In the genomic region with DNA sequence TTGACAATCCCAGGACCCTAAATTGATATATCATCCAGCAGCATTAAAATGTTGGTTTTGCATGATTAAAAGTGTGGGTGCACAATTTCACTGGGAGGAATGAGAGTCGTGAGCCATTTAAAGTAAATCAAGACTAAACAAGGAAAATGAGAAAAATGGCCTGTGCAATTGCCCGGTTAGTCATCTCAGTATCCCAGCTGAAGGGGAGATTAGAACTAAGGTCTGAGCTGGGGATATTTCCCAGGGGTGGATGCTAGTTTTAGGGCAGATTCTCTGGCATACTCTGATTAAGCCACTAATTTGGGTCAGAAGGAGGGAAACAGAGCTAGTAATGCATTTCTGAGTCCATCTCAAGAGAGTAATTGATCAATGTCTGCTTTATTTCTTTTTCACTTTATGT, we compare ENCODE assay signal across 16 cellular contexts.
DNase-seq lines count a peak whose midpoint lies in the region; ATAC-seq and TF ChIP-seq lines count a peak whose summit lies in the region.
"Had no signal": no experiment of that assay in that cellular context is flagged by ENCODE, and none has a peak within 500 bp of the region (broad histone marks: within the 10 kb centered on the region; RNA-seq: fewer than 3 reads in every experiment).

No MANE protein-coding gene starts in this region.

- H3K27me3 ChIP-seq in IMR-90 (ENCODE audit: control insufficient read depth, insufficient read depth, low read length) (no peaks in the 10 kb centered on the region), brain microvascular endothelial cell (replicated peaks) (no peaks in the 10 kb centered on the region), mesenchymal stem cell (ENCODE audit: control insufficient read depth in 1 of 2, insufficient read depth in 1 of 2, low read length in 2 of 2) (no peaks in the 10 kb centered on the region), suprapubic skin (no peaks in the 10 kb centered on the region)
- H3K27me3 ChIP-seq: BLaER1 had no signal

- no peak overlapping the region for H2BK5ac ChIP-seq in IMR-90 (ENCODE audit: low read depth, low read length, poor library complexity, severe bottlenecking)
- H2BK5ac ChIP-seq in mesenchymal stem cell (ENCODE audit: low read depth, low read length, poor library complexity, severe bottlenecking) = no peak overlapping the region

- dilution Hi-C loops in IMR-90 (cut with HindIII; ENCODE audit: low sequenced_read_pairs, unreplicated experiment) = no loop called here

- DNase-seq in IMR-90 (peak; percentile 7), brain microvascular endothelial cell (no peak), mesenchymal stem cell (no peak), suprapubic skin (ENCODE audit: low spot score in 2 of 2) (no peak), C1 segment of cervical spinal cord (lab: John Stamatoyannopoulos, UW) (no peak), lower leg skin (ENCODE audit: low spot score in 2 of 2) (no peak)
- DNase-seq: CD8-positive, alpha-beta memory T cell; DMS79; KBM-7; NCI-H1436; NCI-H2081; NCI-H510A treated with DMSO at 0.1 percent for 48 hours had no signal

- no peak for TF ChIP-seq RAD21 in IMR-90 (IDR thresholded peaks at IDR 0.05; ENCODE audit: low read length)

- H4K5ac ChIP-seq in IMR-90 (ENCODE audit: low read depth, low read length) = no peak overlapping the region

- H2BK12ac ChIP-seq in mesenchymal stem cell (ENCODE audit: low read length in 2 of 2) = no peak overlapping the region

- POLR2A ChIA-PET in IMR-90 (lab: Charles Lee; ENCODE audit: unreplicated experiment) = no interaction called here

- no peak overlapping the region for H4K91ac ChIP-seq in IMR-90 (ENCODE audit: insufficient read depth, low read depth, low read length)
- H4K91ac ChIP-seq in mesenchymal stem cell (ENCODE audit: low read length) = no peak overlapping the region

- H3K14ac ChIP-seq in IMR-90 (replicated peaks; ENCODE audit: low read depth, low read length) (0 out of 2 replicates have a peak overlapping the region, but pooled peaks have one; percentile 32), mesenchymal stem cell (ENCODE audit: low read length in 2 of 2) (no peak overlapping the region)

- no peak for TF ChIP-seq POLR2A in IMR-90 (IDR thresholded peaks at IDR 0.05; ENCODE audit: low read depth, low read length)
- no peak for TF ChIP-seq POLR2A in suprapubic skin (IDR thresholded peaks at IDR 0.05)
- TF ChIP-seq POLR2A in lower leg skin (IDR thresholded peaks at IDR 0.05) = no peak

- CTCF ChIA-PET in IMR-90 (lab: Yijun Ruan, JAX) = no interaction called here

- in situ Hi-C loops in IMR-90 (cut with MboI; ENCODE audit: low sequenced_read_pairs) = no loop called here
- in situ Hi-C loops in brain microvascular endothelial cell (cut with HindIII; ENCODE audit: low pct_ligation_motif_present, low sequenced_read_pairs) = no loop called here

- H3K79me1 ChIP-seq in IMR-90 (ENCODE audit: low read depth in 1 of 2, low read length in 2 of 2) = no peaks in the 10 kb centered on the region
- no peaks in the 10 kb centered on the region for H3K79me1 ChIP-seq in mesenchymal stem cell (replicated peaks; ENCODE audit: low read length, poor library complexity, severe bottlenecking)

- H2BK15ac ChIP-seq in IMR-90 (ENCODE audit: low read depth, low read length) (no peak overlapping the region), mesenchymal stem cell (ENCODE audit: low read depth, poor library complexity, severe bottlenecking) (no peak overlapping the region)

- H2AFZ ChIP-seq in IMR-90 (replicated peaks; ENCODE audit: low read length, poor library complexity) = no peak overlapping the region
- H2AFZ ChIP-seq in mesenchymal stem cell (ENCODE audit: low read depth, low read length) = no peak overlapping the region
- H2AFZ ChIP-seq: GM23338 had no signal

- H3K4ac ChIP-seq in IMR-90 (ENCODE audit: low read depth, low read length) (peak overlapping the region; percentile 89; the same call in 1 of the 2 replicates), mesenchymal stem cell (ENCODE audit: low read depth in 1 of 2, low read length in 2 of 2) (no peak overlapping the region)

- H3K4me3 ChIP-seq in IMR-90 (ENCODE audit: insufficient read depth, low read depth, low read length) (no peak overlapping the region), brain microvascular endothelial cell (ENCODE audit: low read depth, low read length) (no peak overlapping the region), mesenchymal stem cell (ENCODE audit: insufficient read depth in 1 of 2, low read depth in 1 of 2, low read length in 2 of 2) (peak overlapping the region in 1 of 2 experiments; percentile 21), suprapubic skin (no peak overlapping the region), lower leg skin (ENCODE audit: low read depth, poor library complexity, severe bottlenecking) (no peak overlapping the region)
- H3K4me3 ChIP-seq: BLaER1, GM23338 had no signal

- H3K9ac ChIP-seq in IMR-90 (ENCODE audit: low read depth, low read length) (no peak overlapping the region), mesenchymal stem cell (ENCODE audit: low read length) (peak overlapping the region; percentile 86)
- H3K9ac ChIP-seq: BLaER1 had no signal

- no peak overlapping the region for H3K4me2 ChIP-seq in IMR-90 (ENCODE audit: low read depth, low read length)
- no peak overlapping the region for H3K4me2 ChIP-seq in mesenchymal stem cell (ENCODE audit: low read length, poor library complexity, severe bottlenecking)
- H3K4me2 ChIP-seq: BLaER1, GM23338 had no signal

- H2AK5ac ChIP-seq in IMR-90 (ENCODE audit: low read depth, low read length) (no peak overlapping the region), mesenchymal stem cell (ENCODE audit: low read length, severe bottlenecking) (no peak overlapping the region)

- H4K8ac ChIP-seq in IMR-90 (ENCODE audit: low read depth in 2 of 2, low read length in 2 of 2) = 0 out of 4 replicates have a peak overlapping the region, but pooled peaks of 1 of the 2 experiments have one; percentile 71
- no peak overlapping the region for H4K8ac ChIP-seq in mesenchymal stem cell (ENCODE audit: low read length)

- peak overlapping the region; percentile 83; the same call in 1 of the 2 replicates for H2BK20ac ChIP-seq in IMR-90 (ENCODE audit: low read depth, low read length)

- H3K36me3 ChIP-seq in IMR-90 (ENCODE audit: control insufficient read depth, insufficient read depth, low read length) (no peaks in the 10 kb centered on the region), brain microvascular endothelial cell (replicated peaks) (no peaks in the 10 kb centered on the region), mesenchymal stem cell (ENCODE audit: control insufficient read depth in 1 of 2, insufficient read depth in 2 of 2, low read depth in 1 of 2, low read length in 2 of 2) (no peaks in the 10 kb centered on the region), suprapubic skin (no peaks in the 10 kb centered on the region)
- H3K36me3 ChIP-seq: BLaER1 had no signal

- H3K23ac ChIP-seq in IMR-90 (ENCODE audit: low read depth, low read length) (no peak overlapping the region), mesenchymal stem cell (ENCODE audit: low read length in 2 of 2) (no peak overlapping the region)

- no CpG with 5 or more reads among the region's 2 CpGs for WGBS in IMR-90 (ENCODE audit: extremely low coverage in 2 of 2, insufficient read length in 1 of 2), 2 experiments
- WGBS in mesenchymal stem cell = 89% methylated on average over 2 of the region's 2 CpGs
- WGBS in suprapubic skin = 67% methylated on average over 2 of the region's 2 CpGs
- 61 to 77% methylated on average over 2 of the region's 2 CpGs for WGBS in lower leg skin, 2 donors

- H3K18ac ChIP-seq in IMR-90 (ENCODE audit: low read depth, low read length) (no peak overlapping the region), mesenchymal stem cell (ENCODE audit: low read depth in 1 of 2, low read length in 2 of 2) (no peak overlapping the region)

- no TSS peak for BruUV-seq in IMR-90 (replicated peaks; lab: Mats Ljungman, UMichigan)

- peak overlapping the region; percentile 85; the same call in 1 of the 2 replicates for H2BK120ac ChIP-seq in IMR-90 (ENCODE audit: low read depth, low read length)
- H2BK120ac ChIP-seq in mesenchymal stem cell (ENCODE audit: low read depth, low read length) = no peak overlapping the region

- H3K56ac ChIP-seq in IMR-90 (ENCODE audit: extremely low read depth, insufficient read depth, low read length) = no peak overlapping the region

- TF ChIP-seq CTCF in IMR-90 (conservative IDR thresholded peaks at IDR 0.05; ENCODE audit: low read depth, low read length) = no peak
- TF ChIP-seq CTCF in brain microvascular endothelial cell (IDR thresholded peaks at IDR 0.05; ENCODE audit: low read depth, low read length, missing control alignments) = no peak
- TF ChIP-seq CTCF in suprapubic skin (IDR thresholded peaks at IDR 0.05) = no peak
- no peak for TF ChIP-seq CTCF in lower leg skin (IDR thresholded peaks at IDR 0.05)

- no peak for TF ChIP-seq EP300 in suprapubic skin (IDR thresholded peaks at IDR 0.05)

- H4K20me1 ChIP-seq in IMR-90 (ENCODE audit: insufficient read depth, low read length) = no peaks in the 10 kb centered on the region
- H4K20me1 ChIP-seq: BLaER1 had no signal

- H3K9me1 ChIP-seq in IMR-90 (ENCODE audit: insufficient read depth, low read length) = peaks cover 3% of the 10 kb centered on the region

- H3K9me3 ChIP-seq in IMR-90 (ENCODE audit: control insufficient read depth, insufficient read depth, low read length) (no peaks in the 10 kb centered on the region), mesenchymal stem cell (ENCODE audit: control insufficient read depth, low read length) (no peaks in the 10 kb centered on the region), suprapubic skin (no peaks in the 10 kb centered on the region)
- H3K9me3 ChIP-seq: BLaER1 had no signal

- H3K27ac ChIP-seq in IMR-90 (ENCODE audit: insufficient read depth, low read length) (no peak overlapping the region), brain microvascular endothelial cell (peak overlapping the region; percentile 92), mesenchymal stem cell (ENCODE audit: low read length, poor library complexity, severe bottlenecking) (no peak overlapping the region), suprapubic skin (peak overlapping the region; percentile 21)
- H3K27ac ChIP-seq: BLaER1 had no signal

- H3K4me1 ChIP-seq in IMR-90 (ENCODE audit: control insufficient read depth, insufficient read depth, low read length) (peaks cover 7% of the 10 kb centered on the region), mesenchymal stem cell (ENCODE audit: control insufficient read depth, insufficient read depth, low read depth, low read length) (peaks cover 2% of the 10 kb centered on the region), suprapubic skin (peaks cover 27% of the 10 kb centered on the region)
- H3K4me1 ChIP-seq: BLaER1 had no signal

- no peak overlapping the region for H2AK9ac ChIP-seq in IMR-90 (replicated peaks; ENCODE audit: low read depth, low read length, poor library complexity)

- intact Hi-C loops in IMR-90 (cut with micrococcal nuclease) (no loop called here), lower leg skin (cut with DNase I; ENCODE audit: low total_unique reads) (no loop called here)

- ATAC-seq in IMR-90 (ENCODE audit: low read depth) (no peak), HG02852 (IDR thresholded peaks at IDR 0.05; ENCODE audit: unreplicated experiment) (no peak)
- ATAC-seq: GM23338, HCT116 had no signal

TF ChIP-seq in IMR-90, 13 proteins besides CTCF, POLR2A, EP300 and RAD21 (continues in another document):
- TF ChIP-seq MAFK (IDR thresholded peaks at IDR 0.05; ENCODE audit: low read depth, low read length) (no peak), MXI1 (IDR thresholded peaks at IDR 0.05; ENCODE audit: borderline replicate concordance, low read depth, low read length) (no peak), RFX5 (IDR thresholded peaks at IDR 0.05; ENCODE audit: low read depth, low read length) (no peak)

Comparison
In these comparisons a context has a peak if more than half of its experiments do, and no peak if none do; other contexts are left out.
1. H3K27ac ChIP-seq: peak in brain microvascular endothelial cell (single experiment) and suprapubic skin (single experiment); none in IMR-90 (single experiment) and mesenchymal stem cell (single experiment).